In the genomic region with DNA sequence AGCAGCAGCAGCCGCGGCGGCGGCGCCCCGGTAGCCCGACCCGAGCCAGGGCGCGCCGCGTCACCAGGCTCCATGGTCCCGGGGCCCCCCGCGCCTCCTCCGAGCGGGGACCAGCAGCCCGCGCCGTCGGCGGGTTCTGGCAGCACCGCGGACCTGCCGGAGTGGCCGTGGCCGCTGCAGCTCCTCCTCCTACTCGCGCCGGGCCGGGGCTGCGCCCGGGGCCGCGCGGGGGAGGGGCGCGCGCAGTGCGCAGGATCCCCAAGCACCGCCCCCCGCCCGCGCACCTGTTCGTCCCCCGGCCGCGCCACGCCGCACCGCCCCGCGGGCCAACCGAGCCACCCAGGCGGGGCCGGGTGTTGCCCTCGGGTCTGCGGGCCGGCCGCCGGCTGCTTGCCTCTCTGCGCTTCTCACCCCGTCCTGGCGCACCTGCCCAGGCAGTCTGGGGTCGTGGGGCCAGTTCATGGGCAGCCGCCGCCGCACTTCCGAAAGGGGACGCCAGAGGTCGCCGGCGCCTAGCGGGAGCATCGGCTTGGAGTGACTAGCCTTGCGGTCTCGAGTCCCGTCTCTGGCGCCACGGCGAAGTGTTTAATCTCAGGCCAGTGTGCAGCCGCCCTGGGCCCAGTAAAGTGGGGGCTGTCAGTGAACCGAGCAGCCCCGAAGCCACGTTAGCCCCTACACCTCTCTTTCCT, we compare ENCODE assay signal across 1 cellular context.
A peak's percentile ranks its signal among the peaks of the same experiment; 100 is the strongest.
TF ChIP-seq lines count a peak whose summit lies in the region.

Gene SLC9A7 (minus strand): TSS at position 163 of the 689 bp plus-strand sequence. CDS start 89 bp downstream, at position 74.

TF ChIP-seq in A549, 52 proteins besides CTCF, POLR2A, EP300 and RAD21 (continued from another document):
- TF ChIP-seq HEYL (CRISPR knock-in tag; IDR thresholded peaks at IDR 0.05) (no peak), FOXS1 (CRISPR knock-in tag; IDR thresholded peaks at IDR 0.05) (no peak), SMC3 (IDR thresholded peaks at IDR 0.05) (peak; percentile 98), TP53 (CRISPR knock-in tag; IDR thresholded peaks at IDR 0.05) (no peak), GATA3 (IDR thresholded peaks at IDR 0.05; ENCODE audit: borderline replicate concordance) (no peak), CBX2 (IDR thresholded peaks at IDR 0.05; ENCODE audit: borderline replicate concordance, low read depth) (no peak), PHF8 (IDR thresholded peaks at IDR 0.05; ENCODE audit: borderline replicate concordance, low read depth) (0 out of 2 replicates have a peak, but pooled peaks have one; percentile 16), E2F6 (IDR thresholded peaks at IDR 0.05; ENCODE audit: borderline replicate concordance, low read depth) (no peak)
- TF ChIP-seq, protein P1, sequence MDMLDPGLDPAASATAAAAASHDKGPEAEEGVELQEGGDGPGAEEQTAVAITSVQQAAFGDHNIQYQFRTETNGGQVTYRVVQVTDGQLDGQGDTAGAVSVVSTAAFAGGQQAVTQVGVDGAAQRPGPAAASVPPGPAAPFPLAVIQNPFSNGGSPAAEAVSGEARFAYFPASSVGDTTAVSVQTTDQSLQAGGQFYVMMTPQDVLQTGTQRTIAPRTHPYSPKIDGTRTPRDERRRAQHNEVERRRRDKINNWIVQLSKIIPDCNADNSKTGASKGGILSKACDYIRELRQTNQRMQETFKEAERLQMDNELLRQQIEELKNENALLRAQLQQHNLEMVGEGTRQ (IDR thresholded peaks at IDR 0.05) = no peak
- TF ChIP-seq, protein P2, sequence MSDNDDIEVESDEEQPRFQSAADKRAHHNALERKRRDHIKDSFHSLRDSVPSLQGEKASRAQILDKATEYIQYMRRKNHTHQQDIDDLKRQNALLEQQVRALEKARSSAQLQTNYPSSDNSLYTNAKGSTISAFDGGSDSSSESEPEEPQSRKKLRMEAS (IDR thresholded peaks at IDR 0.05) = peak; percentile 54; the same call in 1 of the 2 replicates
TF ChIP-seq in A549: peak in this region for 5.
